ENCODE assay signal across 26 cellular contexts in the genomic region with DNA sequence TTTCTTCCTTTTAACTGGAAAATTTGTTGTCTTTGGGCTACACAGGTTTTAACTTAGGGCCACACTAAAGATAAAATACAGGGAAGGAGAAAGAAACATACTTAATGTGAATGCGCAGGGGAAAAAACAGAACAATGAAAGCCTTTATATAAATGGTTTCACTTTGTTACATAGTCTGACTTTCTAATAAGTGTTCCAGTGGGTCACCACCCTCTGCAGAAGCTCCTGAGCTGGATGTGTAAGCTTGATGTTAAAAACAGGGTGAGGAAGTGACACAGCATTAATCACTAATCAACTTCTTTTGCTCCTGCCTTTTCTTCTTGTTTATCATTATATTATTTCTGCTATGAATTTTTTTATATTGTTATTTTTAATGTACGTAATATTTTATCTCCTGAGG.
"Had no signal": no experiment of that assay in that cellular context is flagged by ENCODE, and none has a peak within 500 bp of the region (broad histone marks: within the 10 kb centered on the region; RNA-seq: fewer than 3 reads in every experiment).

No MANE protein-coding gene starts in this region.

- H3K27me3 Mint-ChIP-seq: activated B cell treated with CpG ODN at 0.5 μM for 24 hours; activated naive CD8-positive, alpha-beta T cell treated with anti-CD3 and anti-CD28 coated beads for 36 hours; central memory CD8-positive, alpha-beta T cell; effector memory CD8-positive, alpha-beta T cell; naive thymus-derived CD8-positive, alpha-beta T cell had no signal

- H3K36me3 ChIP-seq: left ventricle myocardium inferior, neutrophil, ovary, sigmoid colon, thoracic aorta, vagina had no signal

- H3K9me3 Mint-ChIP-seq: activated naive CD8-positive, alpha-beta T cell treated with anti-CD3 and anti-CD28 coated beads for 36 hours; mesothelial cell of epicardium; type B pancreatic cell had no signal

- H3K4me1 Mint-ChIP-seq: activated B cell treated with CpG ODN at 0.5 μM for 24 hours; activated naive CD8-positive, alpha-beta T cell treated with anti-CD3 and anti-CD28 coated beads for 36 hours; central memory CD8-positive, alpha-beta T cell; immature natural killer cell; mesothelial cell of epicardium; naive thymus-derived CD8-positive, alpha-beta T cell had no signal

- H3K9me3 ChIP-seq: left ventricle myocardium inferior, neutrophil, ovary, sigmoid colon, thoracic aorta, vagina had no signal

- H3K36me3 Mint-ChIP-seq: activated naive CD8-positive, alpha-beta T cell treated with anti-CD3 and anti-CD28 coated beads for 36 hours; immature natural killer cell; mesothelial cell of epicardium; naive thymus-derived CD8-positive, alpha-beta T cell; type B pancreatic cell had no signal

- H3K4me3 ChIP-seq: dorsolateral prefrontal cortex, hepatocyte, left ventricle myocardium inferior, ovary, sigmoid colon, thoracic aorta, vagina had no signal

- H3K4me2 ChIP-seq: hepatocyte had no signal

- H3K27ac Mint-ChIP-seq: activated B cell treated with CpG ODN at 0.5 μM for 24 hours; activated naive CD8-positive, alpha-beta T cell treated with anti-CD3 and anti-CD28 coated beads for 36 hours; effector memory CD8-positive, alpha-beta T cell; immature natural killer cell; mesothelial cell of epicardium; naive thymus-derived CD8-positive, alpha-beta T cell; type B pancreatic cell had no signal

- H3K4me3 Mint-ChIP-seq: activated B cell treated with CpG ODN at 0.5 μM for 24 hours; activated naive CD8-positive, alpha-beta T cell treated with anti-CD3 and anti-CD28 coated beads for 36 hours; central memory CD8-positive, alpha-beta T cell; effector memory CD8-positive, alpha-beta T cell; immature natural killer cell; mesothelial cell of epicardium; naive thymus-derived CD8-positive, alpha-beta T cell; type B pancreatic cell had no signal

- H3K79me2 ChIP-seq: hepatocyte had no signal

- H3K27ac ChIP-seq: dorsolateral prefrontal cortex, epithelial cell of prostate, hepatocyte, left ventricle myocardium inferior, neutrophil, ovary, sigmoid colon, thoracic aorta, vagina had no signal

- H2AFZ ChIP-seq: hepatocyte had no signal

- H3K4me1 ChIP-seq: left ventricle myocardium inferior, sigmoid colon, vagina had no signal

- H3K27me3 ChIP-seq: hepatocyte, neutrophil, ovary, sigmoid colon, vagina had no signal

- DNase-seq: activated B cell treated with CpG ODN at 0.5 μM for 24 hours; activated CD4-positive, alpha-beta T cell treated with anti-CD3 and anti-CD28 coated beads for 4 hours; activated CD4-positive, alpha-beta T cell treated with anti-CD3 and anti-CD28 coated beads, Interleukin-2, amount 50 U/mL, for 48 hours; activated CD8-positive, alpha-beta memory T cell treated with anti-CD3 and anti-CD28 coated beads, Interleukin-2, amount 50 U/mL, for 48 hours; activated naive CD4-positive, alpha-beta T cell treated with Interleukin-2 at 50 U/mL for 16 hours; activated naive CD8-positive, alpha-beta T cell treated with anti-CD3 and anti-CD28 coated beads for 36 hours; activated T-cell treated with anti-CD3 and anti-CD28 coated beads, Interleukin-2, amount 50 U/mL, for 48 hours; dorsolateral prefrontal cortex; effector memory CD8-positive, alpha-beta T cell; glutamatergic neuron; immature natural killer cell; left ventricle myocardium inferior; naive thymus-derived CD8-positive, alpha-beta T cell; ovary; sigmoid colon; stimulated activated CD4-positive, alpha-beta T cell treated with anti-CD3 and anti-CD28 coated beads, Interleukin-2, amount 100 ng/mL, for 48 hours; stimulated activated naive CD4-positive, alpha-beta T cell; T-helper 9 cell had no signal
